Comparison of ENCODE assay signal across 10 cellular contexts in the genomic region with DNA sequence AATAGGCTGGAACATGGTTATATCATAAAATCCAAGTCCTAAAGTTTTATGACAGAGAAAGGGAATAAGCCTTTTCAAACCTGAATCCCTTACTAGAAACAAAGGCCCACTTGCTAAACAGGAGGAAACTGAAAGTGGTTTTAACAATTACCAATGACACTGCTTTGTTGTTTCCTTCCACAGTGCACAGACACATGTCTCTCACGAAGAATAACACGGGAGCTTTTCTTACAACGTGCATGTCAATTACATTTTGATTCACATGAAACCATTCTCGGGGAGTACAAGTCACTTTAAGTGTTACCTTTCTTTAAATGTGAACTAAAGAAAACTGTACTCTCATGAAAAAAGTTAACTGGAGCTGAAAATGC. TPM values are rescaled to one million over a fixed set of nuclear protein-coding genes. Genes with fewer than 3 reads are reported as not detected.
DNase-seq lines count a peak whose midpoint lies in the region; TF ChIP-seq lines count a peak whose summit lies in the region.
"Had no signal": no experiment of that assay in that cellular context is flagged by ENCODE, and none has a peak within 500 bp of the region (broad histone marks: within the 10 kb centered on the region; RNA-seq: fewer than 3 reads in every experiment).

No MANE protein-coding gene starts in this region.

- H3K9me3 ChIP-seq in neuron (ENCODE audit: low read length) = no peaks in the 10 kb centered on the region
- H3K9me3 ChIP-seq: pancreas had no signal

- peak; percentile 10 for TF ChIP-seq POLR2A in GM19099 (IDR thresholded peaks at IDR 0.05; ENCODE audit: extremely low read depth, insufficient read length, low read depth)

- H3K4me3 ChIP-seq in dorsolateral prefrontal cortex (peak overlapping the region in 46 of 59 donors; percentile 57 to 95 (median 79)), neuron (ENCODE audit: low read length) (peak overlapping the region; percentile 73)

- peak overlapping the region in 4 of 59 donors; percentile 16 to 95 (median 92) for H3K27ac ChIP-seq in dorsolateral prefrontal cortex
- H3K27ac ChIP-seq: pancreas had no signal

- intact Hi-C loops in dorsolateral prefrontal cortex (cut with DNase I) = loop anchor here (5.0 to 10.0 kb wide), 5 partner anchors 201 to 541 kb away; a partner anchor contains a TSS

- no peak overlapping the region for H2AFZ ChIP-seq in neuron (ENCODE audit: low read depth, low read length)

- peak; percentile 53 for DNase-seq in NAMALWA (ENCODE audit: low spot score)
- DNase-seq in dorsolateral prefrontal cortex = no peak
- no peak for DNase-seq in NCI-H146 treated with DMSO at 0.1 percent for 48 hours (lab: John Stamatoyannopoulos, UW; ENCODE audit: unreplicated experiment)
- DNase-seq in GM20000 (ENCODE audit: low spot score) = no peak
- no peak for DNase-seq in nucleus accumbens (lab: John Stamatoyannopoulos, UW)
- DNase-seq in NCI-H1694 (lab: John Stamatoyannopoulos, UW) = no peak
- DNase-seq: activated gamma-delta T cell, pancreas had no signal

- no peak for TF ChIP-seq CTCF in dorsolateral prefrontal cortex (IDR thresholded peaks at IDR 0.05 in 54 of 56, conservative IDR thresholded peaks at IDR 0.05 in 2 of 56; ENCODE audit: low read depth in 1 of 56, partially characterized antibody in 56 of 56)
- TF ChIP-seq CTCF in GM20000 (IDR thresholded peaks at IDR 0.05; ENCODE audit: extremely low read depth, missing control alignments) = no peak

- H3K36me3 ChIP-seq in neuron (ENCODE audit: insufficient read depth, low read length) = peaks cover 10% of the 10 kb centered on the region

- H3K4me1 ChIP-seq in neuron (ENCODE audit: insufficient read depth, low read length) = peaks cover 17% of the 10 kb centered on the region

- H3K27me3 ChIP-seq in dorsolateral prefrontal cortex (no peaks in the 10 kb centered on the region), neuron (ENCODE audit: insufficient read depth, low read length) (no peaks in the 10 kb centered on the region)
- H3K27me3 ChIP-seq: pancreas had no signal

RNA-seq across cellular contexts. Expression of a gene that starts 1.4 kb away (rescaled TPM):
- total RNA-seq in dorsolateral prefrontal cortex = 10 to 100 TPM; 18.7 to 61.6 (median 43.0) TPM
